ENCODE assay signal across 8 cellular contexts in genomic region chr3:87135412-87135811, GRCh38.
"Had no signal": no experiment of that assay in that cellular context is flagged by ENCODE, and none has a peak within 500 bp of the region (broad histone marks: within the 10 kb centered on the region; RNA-seq: fewer than 3 reads in every experiment).

No MANE protein-coding gene starts in this region.

- FAIRE-seq: G401.6, GM12878, GM12891, GM12892, GM18507, GM19239 had no signal

- ATAC-seq: GM12878 had no signal

- H3K4me3 ChIP-seq: GM12878 had no signal

- DNase-seq: GDM1, GF-D8 had no signal
